22 cellular contexts compared by ENCODE assay signal in the genomic region with DNA sequence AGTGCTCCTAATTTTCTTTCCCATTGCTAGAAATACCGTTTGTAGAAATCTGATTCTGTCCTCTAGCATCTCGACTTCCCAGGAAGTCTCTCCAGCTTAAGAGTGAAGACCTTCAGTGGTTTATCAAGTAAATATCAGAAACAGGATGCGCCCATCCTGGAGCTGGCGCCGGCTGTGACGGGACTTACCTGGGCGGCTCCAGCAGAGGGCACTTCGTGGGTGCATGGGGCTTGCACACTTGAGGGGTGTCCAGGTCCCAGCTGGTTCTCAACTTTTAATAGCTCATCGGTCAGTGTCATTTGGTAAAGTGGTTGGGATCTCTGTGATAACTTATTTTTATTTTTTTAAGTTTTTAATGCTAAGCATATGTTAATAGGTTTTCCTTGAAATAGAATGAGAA.
"Had no signal": no experiment of that assay in that cellular context is flagged by ENCODE, and none has a peak within 500 bp of the region (broad histone marks: within the 10 kb centered on the region; RNA-seq: fewer than 3 reads in every experiment).

No MANE protein-coding gene starts in this region.

- H3K27ac ChIP-seq: coronary artery, epithelial cell of prostate, neutrophil, ovary, prostate gland, skin epidermis, testis, uterus had no signal

- ATAC-seq: activated T-cell treated with anti-CD3 and anti-CD28 coated beads, Interleukin-2, amount 50 U/mL, for 72 hours; heart left ventricle; left cardiac atrium; natural killer cell treated with Interleukin-12 subunit alpha and Interleukin-12 subunit beta and Interleukin-15 and Interleukin-18, amount 100 ng/mL, for 72 hours; right cardiac atrium; stimulated activated memory B cell treated with anti-CD40 and anti-IgM and Interleukin-4, amounts not matched to agents 10 μg/mL and 1 μg/mL and 100 μg/mL, for 72 hours had no signal

- H3K9me3 ChIP-seq: heart left ventricle, neutrophil, ovary, prostate gland, testis, uterus had no signal

- H3K4me1 ChIP-seq: heart left ventricle, prostate gland, testis, uterus had no signal

- DNase-seq: activated CD4-positive, alpha-beta memory T cell treated with anti-CD3 and anti-CD28 coated beads for 36 hours; activated CD4-positive, alpha-beta T cell treated with anti-CD3 and anti-CD28 coated beads for 48 hours; activated effector memory CD4-positive, alpha-beta T cell treated with Interleukin-2 at 50 U/mL for 16 hours; activated naive CD4-positive, alpha-beta T cell treated with anti-CD3 and anti-CD28 coated beads for 36 hours; activated T-cell treated with anti-CD3 and anti-CD28 coated beads, Interleukin-2, amount 50 U/mL, for 72 hours; amygdala; cerebellar nuclear complex; heart left ventricle; islet precursor cell; left cardiac atrium; ovary; right cardiac atrium; testis; trophoblast cell; uterus had no signal

- H3K27me3 ChIP-seq: neutrophil, ovary, testis, uterus had no signal

- H3K4me3 ChIP-seq: coronary artery, heart left ventricle, ovary, prostate gland, skin epidermis, testis, uterus had no signal

- H3K36me3 ChIP-seq: heart left ventricle, neutrophil, ovary, prostate gland, uterus had no signal
